In the genomic region with DNA sequence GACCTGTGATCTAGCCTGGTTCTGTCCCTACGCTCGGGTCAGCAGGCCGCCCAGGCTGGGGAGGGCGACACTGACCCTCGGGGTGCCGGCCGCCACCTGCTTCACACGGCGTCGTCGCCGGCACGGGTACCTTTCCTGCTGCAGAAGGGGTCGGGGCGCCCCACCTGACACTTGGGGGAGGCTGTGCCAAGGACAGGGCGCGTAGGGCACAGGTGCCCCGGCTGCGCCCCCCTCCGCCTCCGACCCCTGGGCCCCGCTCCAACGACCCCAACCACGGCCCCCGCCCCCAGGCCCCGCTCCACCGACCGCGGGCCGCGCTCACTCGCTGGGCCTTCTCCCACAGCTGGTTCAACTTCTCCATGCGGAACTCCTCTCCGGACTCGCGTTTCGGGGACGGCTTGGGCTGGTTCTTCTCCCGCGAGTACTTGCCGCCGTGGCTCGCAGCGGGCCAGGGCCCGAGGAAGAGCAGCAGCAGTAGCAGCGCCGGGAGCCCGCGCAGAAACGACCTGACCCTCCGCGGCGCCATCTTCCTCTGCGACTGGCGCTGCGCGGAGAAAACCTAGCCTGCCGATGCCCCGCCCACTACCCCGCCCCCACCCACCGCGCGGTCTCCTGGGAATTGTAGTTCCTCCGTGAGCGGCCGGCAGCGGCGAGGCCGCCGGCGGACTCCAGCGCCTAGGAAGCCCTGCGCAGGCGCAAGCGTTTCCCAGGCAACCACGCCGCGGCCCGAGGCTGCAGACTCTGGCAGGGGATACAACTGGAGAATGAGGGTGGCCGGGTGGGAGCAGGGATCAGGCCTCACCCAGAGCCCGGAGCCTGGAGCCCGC, we compare ENCODE assay signal across 1 cellular context.
TF ChIP-seq lines count a peak whose summit lies in the region.

Gene LRPAP1 (minus strand): TSS at position 536 of the 827 bp plus-strand sequence. CDS start 10 bp downstream, at position 526.

TF ChIP-seq in HepG2, 621 proteins besides CTCF, POLR2A, EP300 and RAD21 (continued from another document and continues in another):
- peak; percentile 37; the same call in 1 of the 2 replicates for TF ChIP-seq HOXA3 (CRISPR knock-in tag; IDR thresholded peaks at IDR 0.05)
- no peak; the same call in 1 of the 2 replicates for TF ChIP-seq JUN (CRISPR knock-in tag; IDR thresholded peaks at IDR 0.05)
- TF ChIP-seq SATB2 (CRISPR knock-in tag; IDR thresholded peaks at IDR 0.05): 0 out of 2 replicates have a peak, but pooled peaks have one; percentile 50
- TF ChIP-seq HCFC1 (IDR thresholded peaks at IDR 0.05; ENCODE audit: low read depth, low read length): peak; percentile 82
- no peak for TF ChIP-seq HMG20B (CRISPR knock-in tag; conservative IDR thresholded peaks at IDR 0.05)
- TF ChIP-seq ZKSCAN8 (CRISPR knock-in tag; IDR thresholded peaks at IDR 0.05; ENCODE audit: borderline replicate concordance): 0 out of 2 replicates have a peak, but pooled peaks have one; percentile 49
- no peak for TF ChIP-seq ZNF264 (CRISPR knock-in tag; IDR thresholded peaks at IDR 0.05)
- no peak for TF ChIP-seq KLF12 (CRISPR knock-in tag; IDR thresholded peaks at IDR 0.05; ENCODE audit: borderline replicate concordance)
- no peak for TF ChIP-seq SCMH1 (CRISPR knock-in tag; IDR thresholded peaks at IDR 0.05; ENCODE audit: borderline replicate concordance)
- TF ChIP-seq KDM5B (CRISPR knock-in tag; IDR thresholded peaks at IDR 0.05; ENCODE audit: borderline replicate concordance): peak; percentile 79; the same call in 1 of the 2 replicates
- no peak for TF ChIP-seq ZNF746 (CRISPR knock-in tag; IDR thresholded peaks at IDR 0.05)
- no peak for TF ChIP-seq ZFP37 (CRISPR knock-in tag; IDR thresholded peaks at IDR 0.05; ENCODE audit: borderline replicate concordance)
- TF ChIP-seq HDAC2 (CRISPR knock-in tag; IDR thresholded peaks at IDR 0.05): peak; percentile 49; the same call in 1 of the 2 replicates
- no peak for TF ChIP-seq DZIP1 (CRISPR knock-in tag; IDR thresholded peaks at IDR 0.05)
- TF ChIP-seq SP4 (CRISPR knock-in tag; IDR thresholded peaks at IDR 0.05): peak; percentile 60; the same call in 1 of the 2 replicates
- TF ChIP-seq, protein P1, sequence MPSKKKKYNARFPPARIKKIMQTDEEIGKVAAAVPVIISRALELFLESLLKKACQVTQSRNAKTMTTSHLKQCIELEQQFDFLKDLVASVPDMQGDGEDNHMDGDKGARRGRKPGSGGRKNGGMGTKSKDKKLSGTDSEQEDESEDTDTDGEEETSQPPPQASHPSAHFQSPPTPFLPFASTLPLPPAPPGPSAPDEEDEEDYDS (CRISPR knock-in tag; IDR thresholded peaks at IDR 0.05): peak; percentile 71
- TF ChIP-seq GATAD1 (CRISPR knock-in tag; IDR thresholded peaks at IDR 0.05): peak; percentile 43
- no peak for TF ChIP-seq NR3C1 (CRISPR knock-in tag; IDR thresholded peaks at IDR 0.05)
- peak; percentile 71; the same call in 1 of the 2 replicates for TF ChIP-seq SIN3A (IDR thresholded peaks at IDR 0.05; ENCODE audit: borderline replicate concordance, low read depth, low read length)
- peak; percentile 93 for TF ChIP-seq HOXA5 (CRISPR knock-in tag; IDR thresholded peaks at IDR 0.05)
- TF ChIP-seq WIZ (CRISPR knock-in tag; IDR thresholded peaks at IDR 0.05): 0 out of 2 replicates have a peak, but pooled peaks have one; percentile 44
- TF ChIP-seq, protein P2, sequence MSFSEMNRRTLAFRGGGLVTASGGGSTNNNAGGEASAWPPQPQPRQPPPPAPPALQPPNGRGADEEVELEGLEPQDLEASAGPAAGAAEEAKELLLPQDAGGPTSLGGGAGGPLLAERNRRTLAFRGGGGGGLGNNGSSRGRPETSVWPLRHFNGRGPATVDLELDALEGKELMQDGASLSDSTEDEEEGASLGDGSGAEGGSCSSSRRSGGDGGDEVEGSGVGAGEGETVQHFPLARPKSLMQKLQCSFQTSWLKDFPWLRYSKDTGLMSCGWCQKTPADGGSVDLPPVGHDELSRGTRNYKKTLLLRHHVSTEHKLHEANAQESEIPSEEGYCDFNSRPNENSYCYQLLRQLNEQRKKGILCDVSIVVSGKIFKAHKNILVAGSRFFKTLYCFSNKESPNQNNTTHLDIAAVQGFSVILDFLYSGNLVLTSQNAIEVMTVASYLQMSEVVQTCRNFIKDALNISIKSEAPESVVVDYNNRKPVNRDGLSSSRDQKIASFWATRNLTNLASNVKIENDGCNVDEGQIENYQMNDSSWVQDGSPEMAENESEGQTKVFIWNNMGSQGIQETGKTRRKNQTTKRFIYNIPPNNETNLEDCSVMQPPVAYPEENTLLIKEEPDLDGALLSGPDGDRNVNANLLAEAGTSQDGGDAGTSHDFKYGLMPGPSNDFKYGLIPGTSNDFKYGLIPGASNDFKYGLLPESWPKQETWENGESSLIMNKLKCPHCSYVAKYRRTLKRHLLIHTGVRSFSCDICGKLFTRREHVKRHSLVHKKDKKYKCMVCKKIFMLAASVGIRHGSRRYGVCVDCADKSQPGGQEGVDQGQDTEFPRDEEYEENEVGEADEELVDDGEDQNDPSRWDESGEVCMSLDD (CRISPR knock-in tag; IDR thresholded peaks at IDR 0.05; ENCODE audit: borderline replicate concordance): no peak
- TF ChIP-seq REL (CRISPR knock-in tag; conservative IDR thresholded peaks at IDR 0.05): 0 out of 2 replicates have a peak, but pooled peaks have one; percentile 58
- no peak for TF ChIP-seq ZNF207 (IDR thresholded peaks at IDR 0.05; ENCODE audit: borderline replicate concordance)
- TF ChIP-seq FOSL2 (CRISPR knock-in tag; IDR thresholded peaks at IDR 0.05): peak; percentile 22; the same call in 1 of the 2 replicates
- TF ChIP-seq ZNF598 (CRISPR knock-in tag; IDR thresholded peaks at IDR 0.05; ENCODE audit: borderline replicate concordance): no peak
- TF ChIP-seq, protein P3, sequence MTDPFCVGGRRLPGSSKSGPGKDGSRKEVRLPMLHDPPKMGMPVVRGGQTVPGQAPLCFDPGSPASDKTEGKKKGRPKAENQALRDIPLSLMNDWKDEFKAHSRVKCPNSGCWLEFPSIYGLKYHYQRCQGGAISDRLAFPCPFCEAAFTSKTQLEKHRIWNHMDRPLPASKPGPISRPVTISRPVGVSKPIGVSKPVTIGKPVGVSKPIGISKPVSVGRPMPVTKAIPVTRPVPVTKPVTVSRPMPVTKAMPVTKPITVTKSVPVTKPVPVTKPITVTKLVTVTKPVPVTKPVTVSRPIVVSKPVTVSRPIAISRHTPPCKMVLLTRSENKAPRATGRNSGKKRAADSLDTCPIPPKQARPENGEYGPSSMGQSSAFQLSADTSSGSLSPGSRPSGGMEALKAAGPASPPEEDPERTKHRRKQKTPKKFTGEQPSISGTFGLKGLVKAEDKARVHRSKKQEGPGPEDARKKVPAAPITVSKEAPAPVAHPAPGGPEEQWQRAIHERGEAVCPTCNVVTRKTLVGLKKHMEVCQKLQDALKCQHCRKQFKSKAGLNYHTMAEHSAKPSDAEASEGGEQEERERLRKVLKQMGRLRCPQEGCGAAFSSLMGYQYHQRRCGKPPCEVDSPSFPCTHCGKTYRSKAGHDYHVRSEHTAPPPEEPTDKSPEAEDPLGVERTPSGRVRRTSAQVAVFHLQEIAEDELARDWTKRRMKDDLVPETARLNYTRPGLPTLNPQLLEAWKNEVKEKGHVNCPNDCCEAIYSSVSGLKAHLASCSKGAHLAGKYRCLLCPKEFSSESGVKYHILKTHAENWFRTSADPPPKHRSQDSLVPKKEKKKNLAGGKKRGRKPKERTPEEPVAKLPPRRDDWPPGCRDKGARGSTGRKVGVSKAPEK (CRISPR knock-in tag; IDR thresholded peaks at IDR 0.05; ENCODE audit: borderline replicate concordance): 0 out of 2 replicates have a peak, but pooled peaks have one; percentile 34
- TF ChIP-seq ZNF816 (CRISPR knock-in tag; IDR thresholded peaks at IDR 0.05; ENCODE audit: borderline replicate concordance): no peak
- no peak for TF ChIP-seq NFRKB (IDR thresholded peaks at IDR 0.05)
- TF ChIP-seq IRF2 (CRISPR knock-in tag; IDR thresholded peaks at IDR 0.05): 0 out of 2 replicates have a peak, but pooled peaks have one; percentile 23
- TF ChIP-seq, protein P4, sequence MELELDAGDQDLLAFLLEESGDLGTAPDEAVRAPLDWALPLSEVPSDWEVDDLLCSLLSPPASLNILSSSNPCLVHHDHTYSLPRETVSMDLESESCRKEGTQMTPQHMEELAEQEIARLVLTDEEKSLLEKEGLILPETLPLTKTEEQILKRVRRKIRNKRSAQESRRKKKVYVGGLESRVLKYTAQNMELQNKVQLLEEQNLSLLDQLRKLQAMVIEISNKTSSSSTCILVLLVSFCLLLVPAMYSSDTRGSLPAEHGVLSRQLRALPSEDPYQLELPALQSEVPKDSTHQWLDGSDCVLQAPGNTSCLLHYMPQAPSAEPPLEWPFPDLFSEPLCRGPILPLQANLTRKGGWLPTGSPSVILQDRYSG (CRISPR knock-in tag; IDR thresholded peaks at IDR 0.05): peak; percentile 51; the same call in 1 of the 2 replicates
- peak; percentile 87; the same call in 1 of the 2 replicates for TF ChIP-seq TSC22D2 (CRISPR knock-in tag; IDR thresholded peaks at IDR 0.05; ENCODE audit: borderline replicate concordance)
- TF ChIP-seq ZNF691 (CRISPR knock-in tag; IDR thresholded peaks at IDR 0.05; ENCODE audit: borderline replicate concordance, low read depth): peak; percentile 60; the same call in 1 of the 2 replicates
- TF ChIP-seq, protein P5, sequence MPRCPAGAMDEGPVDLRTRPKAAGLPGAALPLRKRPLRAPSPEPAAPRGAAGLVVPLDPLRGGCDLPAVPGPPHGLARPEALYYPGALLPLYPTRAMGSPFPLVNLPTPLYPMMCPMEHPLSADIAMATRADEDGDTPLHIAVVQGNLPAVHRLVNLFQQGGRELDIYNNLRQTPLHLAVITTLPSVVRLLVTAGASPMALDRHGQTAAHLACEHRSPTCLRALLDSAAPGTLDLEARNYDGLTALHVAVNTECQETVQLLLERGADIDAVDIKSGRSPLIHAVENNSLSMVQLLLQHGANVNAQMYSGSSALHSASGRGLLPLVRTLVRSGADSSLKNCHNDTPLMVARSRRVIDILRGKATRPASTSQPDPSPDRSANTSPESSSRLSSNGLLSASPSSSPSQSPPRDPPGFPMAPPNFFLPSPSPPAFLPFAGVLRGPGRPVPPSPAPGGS (CRISPR knock-in tag; IDR thresholded peaks at IDR 0.05): 0 out of 2 replicates have a peak, but pooled peaks have one; percentile 62
- peak; percentile 83; the same call in 1 of the 2 replicates for TF ChIP-seq ATF7-NPFF (CRISPR knock-in tag; IDR thresholded peaks at IDR 0.05; ENCODE audit: low read depth)
- TF ChIP-seq, protein P6, sequence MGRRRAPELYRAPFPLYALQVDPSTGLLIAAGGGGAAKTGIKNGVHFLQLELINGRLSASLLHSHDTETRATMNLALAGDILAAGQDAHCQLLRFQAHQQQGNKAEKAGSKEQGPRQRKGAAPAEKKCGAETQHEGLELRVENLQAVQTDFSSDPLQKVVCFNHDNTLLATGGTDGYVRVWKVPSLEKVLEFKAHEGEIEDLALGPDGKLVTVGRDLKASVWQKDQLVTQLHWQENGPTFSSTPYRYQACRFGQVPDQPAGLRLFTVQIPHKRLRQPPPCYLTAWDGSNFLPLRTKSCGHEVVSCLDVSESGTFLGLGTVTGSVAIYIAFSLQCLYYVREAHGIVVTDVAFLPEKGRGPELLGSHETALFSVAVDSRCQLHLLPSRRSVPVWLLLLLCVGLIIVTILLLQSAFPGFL (CRISPR knock-in tag; IDR thresholded peaks at IDR 0.05): 0 out of 2 replicates have a peak, but pooled peaks have one; percentile 71
- peak; percentile 93 for TF ChIP-seq ZNF138 (CRISPR knock-in tag; IDR thresholded peaks at IDR 0.05; ENCODE audit: low read depth)
- TF ChIP-seq ZFY (CRISPR knock-in tag; IDR thresholded peaks at IDR 0.05): peak; percentile 98
- TF ChIP-seq ZNF639 (CRISPR knock-in tag; conservative IDR thresholded peaks at IDR 0.05): 0 out of 2 replicates have a peak, but pooled peaks have one; percentile 42
- TF ChIP-seq MEF2D (CRISPR knock-in tag; IDR thresholded peaks at IDR 0.05): peak; percentile 54; the same call in 1 of the 2 replicates
- peak; percentile 32; the same call in 1 of the 2 replicates for TF ChIP-seq MIER3 (CRISPR knock-in tag; IDR thresholded peaks at IDR 0.05; ENCODE audit: borderline replicate concordance)
- no peak for TF ChIP-seq NR2F6 (IDR thresholded peaks at IDR 0.05)
- TF ChIP-seq NR2F6 (CRISPR knock-in tag; IDR thresholded peaks at IDR 0.05): no peak
